ENCODE assay signal across 9 cellular contexts in genomic region chr2:127313359-127313758, GRCh38. TPM values are rescaled to one million over a fixed set of nuclear protein-coding genes. Genes with fewer than 3 reads are reported as not detected.
DNase-seq lines count a peak whose midpoint lies in the region; ATAC-seq and TF ChIP-seq lines count a peak whose summit lies in the region.
"Had no signal": no experiment of that assay in that cellular context is flagged by ENCODE, and none has a peak within 500 bp of the region (broad histone marks: within the 10 kb centered on the region; RNA-seq: fewer than 3 reads in every experiment).

No MANE protein-coding gene starts in this region.

- peak; percentile 24 for DNase-seq in stimulated activated naive B cell treated with anti-CD40 and anti-IgM and Interleukin-4, amounts not matched to agents 10 μg/mL and 1 μg/mL and 100 μg/mL, for 72 hours
- DNase-seq in D341Med (ENCODE audit: low spot score) (no peak), endothelial cell (ENCODE audit: low spot score) (no peak), right atrium auricular region (ENCODE audit: low spot score) (no peak)
- DNase-seq: activated naive CD8-positive, alpha-beta T cell treated with anti-CD3 and anti-CD28 coated beads, Interleukin-2, amount 10 ng/mL, durations not matched to agents 7 days and 5 days had no signal

- H3K27me3 Mint-ChIP-seq in IgD-negative memory B cell (no peaks in the 10 kb centered on the region), endothelial cell (ENCODE audit: unreplicated experiment) (no peaks in the 10 kb centered on the region)
- H3K27me3 Mint-ChIP-seq in stimulated activated naive B cell treated with anti-CD40 and anti-IgM and Interleukin-4, amounts not matched to agents 10 μg/mL and 1 μg/mL and 100 μg/mL, for 72 hours = no peaks in the 10 kb centered on the region
- H3K27me3 Mint-ChIP-seq: activated naive CD8-positive, alpha-beta T cell treated with anti-CD3 and anti-CD28 coated beads, Interleukin-2, amount 10 ng/mL, durations not matched to agents 7 days and 5 days had no signal

- no peaks in the 10 kb centered on the region for H3K9me3 ChIP-seq in right atrium auricular region

- no peaks in the 10 kb centered on the region for H3K27me3 ChIP-seq in right atrium auricular region

- peaks cover 16 to 17% (median 16%) of the 10 kb centered on the region in 3 donors for H3K4me1 Mint-ChIP-seq in IgD-negative memory B cell
- peaks cover 12 to 16% of the 10 kb centered on the region in 2 donors for H3K4me1 Mint-ChIP-seq in stimulated activated naive B cell treated with anti-CD40 and anti-IgM and Interleukin-4, amounts not matched to agents 10 μg/mL and 1 μg/mL and 100 μg/mL, for 72 hours
- no peaks in the 10 kb centered on the region for H3K4me1 Mint-ChIP-seq in endothelial cell (ENCODE audit: unreplicated experiment)
- H3K4me1 Mint-ChIP-seq: activated naive CD8-positive, alpha-beta T cell treated with anti-CD3 and anti-CD28 coated beads, Interleukin-2, amount 10 ng/mL, durations not matched to agents 7 days and 5 days; WTC11 had no signal

- TF ChIP-seq CTCF in endothelial cell (IDR thresholded peaks at IDR 0.05; ENCODE audit: unreplicated experiment) = no peak
- no peak for TF ChIP-seq CTCF in right atrium auricular region (IDR thresholded peaks at IDR 0.05)

- peak; percentile 93 for ATAC-seq in GM19328 (IDR thresholded peaks at IDR 0.05; ENCODE audit: unreplicated experiment)
- peak; percentile 93 for ATAC-seq in HG02840 (IDR thresholded peaks at IDR 0.05; ENCODE audit: low FRiP score, unreplicated experiment)
- peak; percentile 98 to 99 for ATAC-seq in stimulated activated naive B cell treated with anti-CD40 and anti-IgM and Interleukin-4, amounts not matched to agents 10 μg/mL and 1 μg/mL and 100 μg/mL, for 72 hours (replicated peaks)
- ATAC-seq: WTC11 had no signal

- H3K27ac Mint-ChIP-seq in IgD-negative memory B cell (peak overlapping the region in 2 of 3 donors; percentile 1 to 63), endothelial cell (ENCODE audit: unreplicated experiment) (no peak overlapping the region)
- no peak overlapping the region for H3K27ac Mint-ChIP-seq in stimulated activated naive B cell treated with anti-CD40 and anti-IgM and Interleukin-4, amounts not matched to agents 10 μg/mL and 1 μg/mL and 100 μg/mL, for 72 hours
- H3K27ac Mint-ChIP-seq: activated naive CD8-positive, alpha-beta T cell treated with anti-CD3 and anti-CD28 coated beads, Interleukin-2, amount 10 ng/mL, durations not matched to agents 7 days and 5 days; WTC11 had no signal

- H3K27ac ChIP-seq in right atrium auricular region = no peak overlapping the region

- H3K4me1 ChIP-seq in right atrium auricular region = no peaks in the 10 kb centered on the region

- no peak overlapping the region for H3K4me3 ChIP-seq in right atrium auricular region

- H3K36me3 Mint-ChIP-seq in IgD-negative memory B cell = peaks cover 15% of the 10 kb centered on the region
- H3K36me3 Mint-ChIP-seq in stimulated activated naive B cell treated with anti-CD40 and anti-IgM and Interleukin-4, amounts not matched to agents 10 μg/mL and 1 μg/mL and 100 μg/mL, for 72 hours = peaks cover 21 to 48% of the 10 kb centered on the region in 2 donors
- H3K36me3 Mint-ChIP-seq in endothelial cell (ENCODE audit: low read depth, unreplicated experiment) = peaks cover 8% of the 10 kb centered on the region

- peak overlapping the region in 1 of 4 donors; percentile 34 for H3K4me3 Mint-ChIP-seq in IgD-negative memory B cell
- no peak overlapping the region for H3K4me3 Mint-ChIP-seq in stimulated activated naive B cell treated with anti-CD40 and anti-IgM and Interleukin-4, amounts not matched to agents 10 μg/mL and 1 μg/mL and 100 μg/mL, for 72 hours
- H3K4me3 Mint-ChIP-seq in endothelial cell (ENCODE audit: unreplicated experiment) = no peak overlapping the region
- H3K4me3 Mint-ChIP-seq: activated naive CD8-positive, alpha-beta T cell treated with anti-CD3 and anti-CD28 coated beads, Interleukin-2, amount 10 ng/mL, durations not matched to agents 7 days and 5 days; WTC11 had no signal

- H3K9me3 Mint-ChIP-seq in IgD-negative memory B cell (no peaks in the 10 kb centered on the region), endothelial cell (ENCODE audit: unreplicated experiment) (no peaks in the 10 kb centered on the region)
- no peaks in the 10 kb centered on the region for H3K9me3 Mint-ChIP-seq in stimulated activated naive B cell treated with anti-CD40 and anti-IgM and Interleukin-4, amounts not matched to agents 10 μg/mL and 1 μg/mL and 100 μg/mL, for 72 hours
- H3K9me3 Mint-ChIP-seq: activated naive CD8-positive, alpha-beta T cell treated with anti-CD3 and anti-CD28 coated beads, Interleukin-2, amount 10 ng/mL, durations not matched to agents 7 days and 5 days; WTC11 had no signal

- H3K36me3 ChIP-seq in right atrium auricular region = peaks cover 51% of the 10 kb centered on the region

RNA-seq across cellular contexts. Expression of gene ERCC3, which starts 19.4 kb away (rescaled TPM):
- 24.7 TPM for polyA plus RNA-seq in IgD-negative memory B cell
- total RNA-seq in endothelial cell (ENCODE audit: unreplicated experiment) = 45.1 TPM
- total RNA-seq in right atrium auricular region = 10 to 100 TPM; 13.9 to 15.8 TPM

Comparison
In these comparisons a context has a peak if more than half of its experiments do, and no peak if none do; other contexts are left out.
1. H3K27ac Mint-ChIP-seq: peak in IgD-negative memory B cell (2 of 3); none in stimulated activated naive B cell treated with anti-CD40 and anti-IgM and Interleukin-4, amounts not matched to agents 10 μg/mL and 1 μg/mL and 100 μg/mL, for 72 hours (single experiment) and endothelial cell (single experiment).
2. Peak in every context shown above with its lines, with median percentiles within 50 percentile points of each other: ATAC-seq.